25 cellular contexts compared by ENCODE assay signal in the genomic region with DNA sequence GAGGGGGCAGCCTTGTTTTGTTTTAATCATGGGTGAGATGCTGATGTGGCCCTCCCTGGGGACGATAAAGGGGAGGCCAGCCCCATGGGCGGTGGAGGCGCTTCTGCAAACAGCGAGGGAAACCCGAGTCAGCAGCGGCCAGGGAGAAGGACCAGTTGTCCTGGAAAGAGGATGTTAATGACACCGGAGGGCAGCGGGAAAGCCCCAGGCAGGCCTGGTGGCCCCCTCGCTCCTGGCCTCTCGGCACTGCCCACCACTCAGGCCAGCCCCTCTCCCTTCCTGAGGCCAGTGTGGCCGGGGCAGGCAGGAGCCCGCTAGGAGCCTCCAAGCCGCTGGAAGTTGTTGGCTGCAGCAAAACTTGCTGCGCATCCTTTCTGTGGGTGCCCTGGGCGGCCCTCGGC. TPM values are rescaled to one million over a fixed set of nuclear protein-coding genes. Genes with fewer than 3 reads are reported as not detected.
A peak's percentile ranks its signal among the peaks of the same experiment; 100 is the strongest.
DNase-seq lines count a peak whose midpoint lies in the region; ATAC-seq, FAIRE-seq and TF ChIP-seq lines count a peak whose summit lies in the region.
"Had no signal": no experiment of that assay in that cellular context is flagged by ENCODE, and none has a peak within 500 bp of the region (broad histone marks: within the 10 kb centered on the region; RNA-seq: fewer than 3 reads in every experiment).

No MANE protein-coding gene starts in this region.

- no peaks in the 10 kb centered on the region for H3K79me1 ChIP-seq in H1 (ENCODE audit: low read depth, low read length)

- TF ChIP-seq EP300 in SK-N-SH (IDR thresholded peaks at IDR 0.05; ENCODE audit: borderline replicate concordance in 1 of 2, low read depth in 1 of 2, low read length in 1 of 2) (no peak), H1 (IDR thresholded peaks at IDR 0.05; ENCODE audit: borderline replicate concordance in 1 of 2, low read depth in 2 of 2, low read length in 2 of 2) (no peak)

- H3K4me2 ChIP-seq in SK-N-SH (no peak overlapping the region), H1 (ENCODE audit: insufficient read depth in 1 of 2, low read depth in 2 of 2, low read length in 2 of 2) (no peak overlapping the region)

- 0 out of 2 replicates have a peak overlapping the region, but pooled peaks have one; percentile 3 for H2BK12ac ChIP-seq in H1 (ENCODE audit: low read depth, low read length)

- no peak overlapping the region; the same call in 1 of the 2 replicates for H2AK5ac ChIP-seq in H1 (ENCODE audit: low read depth, low read length)

- H3K36me3 ChIP-seq in SK-N-SH (replicated peaks in 1 of 2; ENCODE audit: control insufficient read depth in 1 of 2, insufficient read depth in 2 of 2, low read length in 1 of 2) (no peaks in the 10 kb centered on the region), H1 (ENCODE audit: control insufficient read depth in 2 of 4, insufficient read depth in 4 of 4, low read length in 3 of 4) (no peaks in the 10 kb centered on the region)

- no peak overlapping the region for H2BK20ac ChIP-seq in H1 (ENCODE audit: low read length)

- ATAC-seq in SK-N-SH treated with all-trans-retinoic acid at 6 μM for 48 hours = peak; percentile 15; the same call in 1 of the 3 replicates
- ATAC-seq in GM21390 (IDR thresholded peaks at IDR 0.05; ENCODE audit: unreplicated experiment) = no peak
- ATAC-seq: T-cell had no signal

- H3K27ac ChIP-seq in SK-N-SH (ENCODE audit: low read depth in 2 of 2, low read length in 1 of 2) (no peak overlapping the region), H1 (ENCODE audit: low read depth, low read length) (no peak overlapping the region), substantia nigra (ENCODE audit: low read depth, low read length, poor library complexity, severe bottlenecking) (no peak overlapping the region)
- H3K27ac ChIP-seq: GM23248 had no signal

- H3K27me3 ChIP-seq in SK-N-SH (ENCODE audit: insufficient read depth) = peaks cover 96% of the 10 kb centered on the region
- peaks cover 0 to 9% (median 0%) of the 10 kb centered on the region in 4 experiments; a peak in 3 of 7 replicates for H3K27me3 ChIP-seq in H1 (replicated peaks in 1 of 4; ENCODE audit: control insufficient read depth in 3 of 4, extremely low read depth in 1 of 4, insufficient read depth in 3 of 4, low read length in 3 of 4)

- no peaks in the 10 kb centered on the region for H3K36me3 Mint-ChIP-seq in nephron progenitor cell (ENCODE audit: low read depth)
- no peaks in the 10 kb centered on the region for H3K36me3 Mint-ChIP-seq in type B pancreatic cell
- H3K36me3 Mint-ChIP-seq: T-cell had no signal

- no peaks in the 10 kb centered on the region; a peak in 1 of 4 replicates for H3K4me1 ChIP-seq in SK-N-SH (ENCODE audit: control insufficient read depth in 1 of 2, insufficient read depth in 2 of 2, low read depth in 1 of 2, low read length in 1 of 2)
- H3K4me1 ChIP-seq in H1 (replicated peaks in 1 of 4; ENCODE audit: control insufficient read depth in 3 of 4, insufficient read depth in 4 of 4, low read length in 3 of 4) = peaks cover 3 to 22% (median 11%) of the 10 kb centered on the region in 4 experiments

- H3K4ac ChIP-seq in H1 (replicated peaks; ENCODE audit: insufficient read length, low read depth, low read length) = no peak overlapping the region

- no peak overlapping the region for H2BK120ac ChIP-seq in H1 (replicated peaks; ENCODE audit: low read depth, low read length)

- H3K27ac Mint-ChIP-seq in nephron progenitor cell = peak overlapping the region; percentile 42
- peak overlapping the region; percentile 74 for H3K27ac Mint-ChIP-seq in type B pancreatic cell
- H3K27ac Mint-ChIP-seq: T-cell had no signal

- H2BK15ac ChIP-seq in H1 (ENCODE audit: low read length) = no peak overlapping the region

- H3K4me1 Mint-ChIP-seq in nephron progenitor cell (peaks cover 99% of the 10 kb centered on the region), type B pancreatic cell (ENCODE audit: unreplicated experiment) (peaks cover 50% of the 10 kb centered on the region)
- H3K4me1 Mint-ChIP-seq: T-cell had no signal

- no peaks in the 10 kb centered on the region for H3K79me2 ChIP-seq in SK-N-SH (ENCODE audit: insufficient read depth)
- no peaks in the 10 kb centered on the region for H3K79me2 ChIP-seq in H1 (ENCODE audit: control insufficient read depth in 1 of 2, insufficient read depth in 2 of 2, low read length in 2 of 2)

- POLR2A ChIA-PET in SK-N-SH (lab: Yijun Ruan, JAX) (interaction anchor here (1.3 kb wide), 1 partner anchor 9 kb away, joined by 3 read pairs; no protein-coding TSS in a partner anchor), H1 (lab: Charles Lee; ENCODE audit: partially characterized antibody) (interaction anchor here (1.9 kb wide), 1 partner anchor 12 kb away, joined by 6 read pairs; no protein-coding TSS in a partner anchor)

- no peak overlapping the region for H4K91ac ChIP-seq in H1 (replicated peaks; ENCODE audit: insufficient read length, low read length)

- peak overlapping the region; percentile 54 for H3K4me3 Mint-ChIP-seq in nephron progenitor cell
- peak overlapping the region; percentile 41 for H3K4me3 Mint-ChIP-seq in type B pancreatic cell
- H3K4me3 Mint-ChIP-seq: T-cell had no signal

- DNase-seq in SK-N-SH (no peak), H1 (ENCODE audit: low read depth in 1 of 2, low spot score in 2 of 2) (no peak), nephron progenitor cell (peak; percentile 52), type B pancreatic cell (ENCODE audit: extremely low spot score, unreplicated experiment) (no peak), substantia nigra (lab: John Stamatoyannopoulos, UW) (no peak), dermis blood vessel endothelial cell (no peak)
- DNase-seq: 8988T, ACHN, GM23248, HCEC 1CT, Karpas-422, NCI-H1092 treated with DMSO at 0.1 percent for 48 hours, NCI-H187, NCI-H2081 treated with DMSO at 0.1 percent for 48 hours, NCI-H2171, NCI-H510A, NCI-H774, T-cell had no signal

- no peak overlapping the region for H4K5ac ChIP-seq in H1 (ENCODE audit: insufficient read length, low read depth, low read length)

- no peak for TF ChIP-seq CTCF in SK-N-SH (IDR thresholded peaks at IDR 0.05)
- no peak for TF ChIP-seq CTCF in H1 (IDR thresholded peaks at IDR 0.05; ENCODE audit: control extremely low read depth in 1 of 3, insufficient read depth in 1 of 3, low read depth in 1 of 3, low read length in 3 of 3)
- no peak for TF ChIP-seq CTCF in nephron progenitor cell (IDR thresholded peaks at IDR 0.05)
- no peak for TF ChIP-seq CTCF in type B pancreatic cell (conservative IDR thresholded peaks at IDR 0.05)

- H3K9ac ChIP-seq in SK-N-SH (no peak overlapping the region), H1 (replicated peaks in 1 of 4; ENCODE audit: extremely low read depth in 1 of 4, low read depth in 3 of 4, low read length in 3 of 4) (no peak overlapping the region)
- H3K9ac ChIP-seq: GM23248 had no signal

- H3K9me2 ChIP-seq in SK-N-SH = no peaks in the 10 kb centered on the region

- CTCF ChIA-PET in SK-N-SH (lab: Yijun Ruan, JAX) = interaction anchor here (0.8 to 1.6 kb wide), 4 partner anchors 9 to 102 kb away, joined by 3 to 4 read pairs (median 3); no protein-coding TSS in a partner anchor
- CTCF ChIA-PET in H1 (lab: Charles Lee; ENCODE audit: partially characterized antibody) = interaction anchor here (0.5 to 4.1 kb wide), 9 partner anchors 9 to 1316 kb away, joined by 3 to 24 read pairs (median 4); no protein-coding TSS in a partner anchor

- H4K8ac ChIP-seq in H1 (ENCODE audit: extremely low read depth, insufficient read depth, low read length) = no peak overlapping the region

- no peak for FAIRE-seq in H1 (lab: Jason Lieb, UNC)
- FAIRE-seq: D721Med, GM18507, RCC 7860 had no signal

- no peak overlapping the region for H3K56ac ChIP-seq in H1 (replicated peaks; ENCODE audit: insufficient read length, low read depth, low read length)

- H3K9me3 Mint-ChIP-seq in nephron progenitor cell (no peaks in the 10 kb centered on the region), type B pancreatic cell (no peaks in the 10 kb centered on the region)
- H3K9me3 Mint-ChIP-seq: T-cell had no signal

- TF ChIP-seq RAD21 in SK-N-SH (IDR thresholded peaks at IDR 0.05; ENCODE audit: low read length) (no peak), H1 (IDR thresholded peaks at IDR 0.05 in 1 of 2, conservative IDR thresholded peaks at IDR 0.05 in 1 of 2; ENCODE audit: low read depth in 2 of 2, low read length in 2 of 2) (no peak)

- H3K27me3 Mint-ChIP-seq in nephron progenitor cell (ENCODE audit: low read depth, poor library complexity) (peaks cover 48% of the 10 kb centered on the region), type B pancreatic cell (peaks cover 26% of the 10 kb centered on the region)

- H2BK5ac ChIP-seq in H1 (ENCODE audit: low read depth, low read length) = no peak overlapping the region

- H3F3A ChIP-seq in SK-N-SH (replicated peaks; ENCODE audit: insufficient read depth) = no peaks in the 10 kb centered on the region

- H3K14ac ChIP-seq in H1 (ENCODE audit: insufficient read length) = no peak overlapping the region

- no peaks in the 10 kb centered on the region for H4K20me1 ChIP-seq in SK-N-SH (ENCODE audit: insufficient read depth)
- H4K20me1 ChIP-seq in H1 (replicated peaks in 1 of 2; ENCODE audit: control insufficient read depth in 1 of 2, insufficient read depth in 2 of 2, low read length in 2 of 2) = no peaks in the 10 kb centered on the region

- no peak overlapping the region; the same call in 1 of the 2 replicates for H3K18ac ChIP-seq in H1 (ENCODE audit: extremely low read depth, low read length)

- no peaks in the 10 kb centered on the region for H3K9me3 ChIP-seq in SK-N-SH
- no peaks in the 10 kb centered on the region for H3K9me3 ChIP-seq in H1 (ENCODE audit: insufficient read depth in 2 of 2, low read depth in 1 of 2, low read length in 1 of 2)

- H3K4me3 ChIP-seq in SK-N-SH (ENCODE audit: low read depth in 2 of 2, low read length in 1 of 2) = no peak overlapping the region
- H3K4me3 ChIP-seq in H1 (ENCODE audit: extremely low read depth in 1 of 4, insufficient read depth in 2 of 4, low read depth in 3 of 4, low read length in 4 of 4) = no peak overlapping the region
- H3K4me3 ChIP-seq: GM23248 had no signal

- 14% methylated on average over 8 of the region's 16 CpGs for WGBS in SK-N-SH (ENCODE audit: low lambda C conversion rate)
- 80% methylated on average over 15 of the region's 16 CpGs; no CpG with 5 or more reads in 1 of the 2 experiments for WGBS in H1 (ENCODE audit: extremely low coverage in 1 of 2, insufficient coverage in 1 of 2, insufficient read length in 1 of 2, insufficient replicate concordance in 2 of 2, low coverage in 1 of 2, low lambda C conversion rate in 2 of 2, missing lambda C conversion rate in 1 of 2), 2 experiments

- TF ChIP-seq POLR2A in H1 (IDR thresholded peaks at IDR 0.05; ENCODE audit: control extremely low read depth in 1 of 2, low read depth in 2 of 2, low read length in 2 of 2) = no peak

- no peak overlapping the region for H2AFZ ChIP-seq in SK-N-SH (ENCODE audit: low read depth)
- H2AFZ ChIP-seq in H1 (ENCODE audit: low read length) = no peak overlapping the region
- H2AFZ ChIP-seq: GM23248 had no signal

- peaks cover 3% of the 10 kb centered on the region; the same call in 1 of the 2 replicates for H3K23me2 ChIP-seq in H1 (ENCODE audit: low read depth, low read length)

- no peak overlapping the region for H3K23ac ChIP-seq in H1 (ENCODE audit: insufficient read length)

RNA-seq across cellular contexts. Expression of a gene that starts 36.7 kb away (rescaled TPM):
- polyA plus RNA-seq in SK-N-SH (2012; rRNA removed) = not detected in 2 replicates
- polyA plus RNA-seq in SK-N-SH (2012; cell fraction: cytosol; rRNA removed) = not detected in 2 replicates
- not detected in 2 replicates for polyA plus RNA-seq in SK-N-SH (2012; cell fraction: nucleus; rRNA removed)
- total RNA-seq in H1 (2021; fragmentation: NEBNext Ultra II Directional; extraction: Animal tissue kit (Norgen Biotek cat#: 25700)) = 0.37 and 0.52 TPM in 2 replicates
- polyA plus RNA-seq in H1 (2011; rRNA removed) = 0.09 and 0.17 TPM in 2 replicates
- 0.17 TPM for polyA plus RNA-seq in H1 (2011; cell fraction: cytosol; rRNA removed)
- 0.24 TPM for polyA plus RNA-seq in H1 (2011; cell fraction: nucleus; rRNA removed)
- 0.17 to 0.24 TPM (median 0.20 TPM) in 4 replicates for polyA plus RNA-seq in H1 (2012, experiment 1 of 2)
- polyA plus RNA-seq in H1 (2012, experiment 2 of 2) = 0.16 TPM
- 0.18 TPM for polyA plus RNA-seq in H1 (2013, experiment 1 of 2)
- 0.22 TPM for polyA plus RNA-seq in H1 (2013, experiment 2 of 2)
- 0.07 and 0.16 TPM in 2 replicates for polyA minus RNA-seq in H1 (2011; rRNA and poly(A)+ RNA removed)
- polyA minus RNA-seq in H1 (2011; cell fraction: cytosol; rRNA and poly(A)+ RNA removed) = 0.44 TPM
- polyA minus RNA-seq in H1 (2011; cell fraction: nucleus; rRNA and poly(A)+ RNA removed) = 0.10 TPM
- total RNA-seq in type B pancreatic cell (ENCODE audit: low replicate concordance) = 13.6 and 33.6 TPM in 2 replicates
- not detected in 2 replicates for total RNA-seq in dermis blood vessel endothelial cell
- total RNA-seq: GM23248, HT-29, T-cell had no signal
- polyA plus RNA-seq: BJ, GM23248 had no signal
